Comparison of ENCODE assay signal across 29 cellular contexts in the genomic region with DNA sequence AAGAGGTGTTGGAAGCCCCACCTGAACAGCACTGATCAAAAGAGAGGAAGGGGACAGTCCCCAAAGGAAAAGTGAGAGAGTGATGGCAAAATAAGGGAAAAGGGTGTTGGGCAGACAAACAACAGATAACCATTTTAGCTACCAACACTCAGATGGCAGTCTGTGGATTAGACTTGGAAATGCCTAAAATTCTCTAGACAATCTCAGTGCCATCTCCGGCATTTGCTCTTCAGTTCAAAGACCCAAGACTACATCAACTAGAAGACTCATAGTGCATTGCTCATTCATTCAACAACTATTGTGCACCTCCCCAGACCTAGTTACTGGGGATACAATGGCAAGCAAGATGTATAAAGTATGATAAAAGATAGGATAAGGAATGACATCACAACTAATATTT.
"Had no signal": no experiment of that assay in that cellular context is flagged by ENCODE, and none has a peak within 500 bp of the region (broad histone marks: within the 10 kb centered on the region; RNA-seq: fewer than 3 reads in every experiment).

No MANE protein-coding gene starts in this region.

- H3K36me3 ChIP-seq: ascending aorta, cardiac muscle cell had no signal

- H3K9me3 Mint-ChIP-seq: activated naive CD4-positive, alpha-beta T cell treated with anti-CD3 and anti-CD28 coated beads, Interleukin-2, amount 50 U/mL, for 24 hours; activated naive CD8-positive, alpha-beta T cell treated with anti-CD3 and anti-CD28 coated beads, Interleukin-2, amount 10 ng/mL, durations not matched to agents 7 days and 5 days; activated T-helper 2 cell treated with anti-CD3 and anti-CD28 coated beads, Interferon-gamma antibody, Interleukin-2, Interleukin-4, amounts not matched to agents 10 μg/mL and 5 μg/mL and 100 μg/mL, durations not matched to agents 14 hours and 24 hours and 36 hours had no signal

- H3K4me3 ChIP-seq: ascending aorta, cardiac muscle cell had no signal

- H3K4me3 Mint-ChIP-seq: activated CD4-positive, alpha-beta memory T cell treated with anti-CD3 and anti-CD28 coated beads, Interleukin-2, amount 10 ng/mL, durations not matched to agents 7 days and 5 days; activated CD8-positive, alpha-beta memory T cell treated with anti-CD3 and anti-CD28 coated beads, Interleukin-2, amount 10 ng/mL, durations not matched to agents 7 days and 5 days; activated naive CD4-positive, alpha-beta T cell treated with anti-CD3 and anti-CD28 coated beads, Interleukin-2, amount 50 U/mL, for 24 hours; activated naive CD8-positive, alpha-beta T cell treated with anti-CD3 and anti-CD28 coated beads, Interleukin-2, amount 10 ng/mL, durations not matched to agents 7 days and 5 days had no signal

- ATAC-seq: activated CD8-positive, alpha-beta memory T cell treated with anti-CD3 and anti-CD28 coated beads, Interleukin-2, amount 10 ng/mL, durations not matched to agents 7 days and 5 days had no signal

- H3K9ac ChIP-seq: KMS-11 had no signal

- H3K9me3 ChIP-seq: ascending aorta had no signal

- H3K27ac ChIP-seq: ascending aorta, cardiac muscle cell, KMS-11 had no signal

- FAIRE-seq: RCC 7860 had no signal

- H3K27ac Mint-ChIP-seq: activated CD4-positive, alpha-beta memory T cell treated with anti-CD3 and anti-CD28 coated beads, Interleukin-2, amount 10 ng/mL, durations not matched to agents 7 days and 5 days; activated CD8-positive, alpha-beta memory T cell treated with anti-CD3 and anti-CD28 coated beads, Interleukin-2, amount 10 ng/mL, durations not matched to agents 7 days and 5 days; activated naive CD4-positive, alpha-beta T cell treated with anti-CD3 and anti-CD28 coated beads, Interleukin-2, amount 50 U/mL, for 24 hours; activated naive CD8-positive, alpha-beta T cell treated with anti-CD3 and anti-CD28 coated beads, Interleukin-2, amount 10 ng/mL, durations not matched to agents 7 days and 5 days; activated T-helper 2 cell treated with anti-CD3 and anti-CD28 coated beads, Interferon-gamma antibody, Interleukin-2, Interleukin-4, amounts not matched to agents 10 μg/mL and 5 μg/mL and 100 μg/mL, durations not matched to agents 14 hours and 24 hours and 36 hours had no signal

- H3K27me3 Mint-ChIP-seq: activated CD4-positive, alpha-beta memory T cell treated with anti-CD3 and anti-CD28 coated beads, Interleukin-2, amount 10 ng/mL, durations not matched to agents 7 days and 5 days; activated CD8-positive, alpha-beta memory T cell treated with anti-CD3 and anti-CD28 coated beads, Interleukin-2, amount 10 ng/mL, durations not matched to agents 7 days and 5 days; activated naive CD4-positive, alpha-beta T cell treated with anti-CD3 and anti-CD28 coated beads, Interleukin-2, amount 50 U/mL, for 24 hours; activated naive CD8-positive, alpha-beta T cell treated with anti-CD3 and anti-CD28 coated beads, Interleukin-2, amount 10 ng/mL, durations not matched to agents 7 days and 5 days had no signal

- H3K36me3 Mint-ChIP-seq: activated naive CD4-positive, alpha-beta T cell treated with anti-CD3 and anti-CD28 coated beads, Interleukin-2, amount 50 U/mL, for 24 hours; activated naive CD8-positive, alpha-beta T cell treated with anti-CD3 and anti-CD28 coated beads, Interleukin-2, amount 10 ng/mL, durations not matched to agents 7 days and 5 days had no signal

- DNase-seq: activated CD4-positive, alpha-beta memory T cell treated with anti-CD3 and anti-CD28 coated beads, Interleukin-2, amount 10 ng/mL, durations not matched to agents 7 days and 5 days; activated CD4-positive, alpha-beta T cell treated with anti-CD3 and anti-CD28 coated beads, Interleukin-2, amount 50 U/mL, for 1 hour; activated CD8-positive, alpha-beta memory T cell treated with anti-CD3 and anti-CD28 coated beads for 24 hours; activated CD8-positive, alpha-beta memory T cell treated with anti-CD3 and anti-CD28 coated beads, Interleukin-2, amount 10 ng/mL, durations not matched to agents 7 days and 5 days; activated CD8-positive, alpha-beta memory T cell treated with anti-CD3 and anti-CD28 coated beads, Interleukin-2, amount 50 U/mL, for 48 hours; activated gamma-delta T cell; activated naive CD4-positive, alpha-beta T cell treated with Interleukin-2 at 50 U/mL for 16 hours; activated naive CD8-positive, alpha-beta T cell treated with anti-CD3 and anti-CD28 coated beads, Interleukin-2, amount 10 ng/mL, durations not matched to agents 7 days and 5 days; amygdala; NCI-H146; NCI-H187; NCI-H2107; NCI-H2171; NCI-H510A; NCI-H526; NCI-H748 treated with DMSO at 0.1 percent for 48 hours; NK-92 treated with Interleukin-12 subunit alpha and Interleukin-12 subunit beta, amount 100 ng/mL, for 24 hours; PC-3; Right ventricle myocardium superior; SW 1271; T-helper 1 cell; T-helper 2 cell; T1000 had no signal

- H3K4me2 ChIP-seq: KMS-11 had no signal

- H3K27me3 ChIP-seq: ascending aorta, cardiac muscle cell had no signal
